ENCODE assay signal across 8 cellular contexts in genomic region chr9:133992780-133993634, GRCh38. TPM values are rescaled to one million over a fixed set of nuclear protein-coding genes. Genes with fewer than 3 reads are reported as not detected.
A peak's percentile ranks its signal among the peaks of the same experiment; 100 is the strongest.
DNase-seq lines count a peak whose midpoint lies in the region; ATAC-seq lines count a peak whose summit lies in the region.

No MANE protein-coding gene starts in this region.

- H2BK120ac ChIP-seq in mesenchymal stem cell (ENCODE audit: low read depth, low read length), result peak overlapping the region; percentile 88

- H3K27ac Mint-ChIP-seq in activated CD4-positive, alpha-beta memory T cell treated with anti-CD3 and anti-CD28 coated beads, Interleukin-2, amount 10 ng/mL, durations not matched to agents 7 days and 5 days, result no peak overlapping the region

- peak overlapping the region; percentile 95 for H3K27ac ChIP-seq in mesenchymal stem cell (ENCODE audit: low read length, poor library complexity, severe bottlenecking)

- H2AFZ ChIP-seq in mesenchymal stem cell (ENCODE audit: low read depth, low read length), result peak overlapping the region; percentile 65

- H3K36me3 Mint-ChIP-seq in activated CD4-positive, alpha-beta memory T cell treated with anti-CD3 and anti-CD28 coated beads, Interleukin-2, amount 10 ng/mL, durations not matched to agents 7 days and 5 days (ENCODE audit: low read depth), result no peaks in the 10 kb centered on the region

- H3K4me3 Mint-ChIP-seq in activated CD4-positive, alpha-beta memory T cell treated with anti-CD3 and anti-CD28 coated beads, Interleukin-2, amount 10 ng/mL, durations not matched to agents 7 days and 5 days, result peak overlapping the region; percentile 59

- H3K36me3 ChIP-seq in mesenchymal stem cell (ENCODE audit: control insufficient read depth in 1 of 2, insufficient read depth in 2 of 2, low read depth in 1 of 2, low read length in 2 of 2), result no peaks in the 10 kb centered on the region

- ATAC-seq in HG03460 (IDR thresholded peaks at IDR 0.05; ENCODE audit: unreplicated experiment), result peak; percentile 47

- POLR2A ChIA-PET in activated CD4-positive, alpha-beta memory T cell treated with anti-CD3 and anti-CD28 coated beads, Interleukin-2, amount 10 ng/mL, durations not matched to agents 7 days and 5 days (lab: Charles Lee), result interaction anchor here (1.1 to 2.6 kb wide), 3 partner anchors 37 to 212 kb away, joined by 3 to 9 read pairs (median 3); no protein-coding TSS in a partner anchor

- peak overlapping the region in 1 of 2 experiments; percentile 46 for H2BK12ac ChIP-seq in mesenchymal stem cell (ENCODE audit: low read length in 2 of 2)

- H3K4me1 Mint-ChIP-seq in activated CD4-positive, alpha-beta memory T cell treated with anti-CD3 and anti-CD28 coated beads, Interleukin-2, amount 10 ng/mL, durations not matched to agents 7 days and 5 days, result peaks cover 1% of the 10 kb centered on the region

- H3K4me2 ChIP-seq in mesenchymal stem cell (ENCODE audit: low read length, poor library complexity, severe bottlenecking), result peak overlapping the region; percentile 72

- H3K18ac ChIP-seq in mesenchymal stem cell (ENCODE audit: low read depth in 1 of 2, low read length in 2 of 2), result peak overlapping the region; percentile 86 to 98

- peak overlapping the region; percentile 87 for H4K8ac ChIP-seq in mesenchymal stem cell (ENCODE audit: low read length)

- H3K27me3 ChIP-seq in mesenchymal stem cell (ENCODE audit: control insufficient read depth in 1 of 2, insufficient read depth in 1 of 2, low read length in 2 of 2), result peaks cover 0 to 18% of the 10 kb centered on the region in 2 experiments

- peak overlapping the region; percentile 8 for H2AK5ac ChIP-seq in mesenchymal stem cell (ENCODE audit: low read length, severe bottlenecking)

- peak overlapping the region; percentile 91 for H3K4me3 ChIP-seq in mesenchymal stem cell (ENCODE audit: insufficient read depth in 1 of 2, low read depth in 1 of 2, low read length in 2 of 2)

- DNase-seq in AG20443 (ENCODE audit: low spot score) (peak; percentile 93), GM19238 (ENCODE audit: insufficient read length, low spot score) (peak; percentile 81), NCI-H748 treated with DMSO at 0.1 percent for 48 hours (lab: John Stamatoyannopoulos, UW) (peak; percentile 84), mesenchymal stem cell (peak; percentile 89)
- peak; percentile 72 for DNase-seq in activated CD4-positive, alpha-beta memory T cell treated with anti-CD3 and anti-CD28 coated beads, Interleukin-2, amount 10 ng/mL, durations not matched to agents 7 days and 5 days
- peak; percentile 60 for DNase-seq in effector CD4-positive, alpha-beta T cell
- peak; percentile 61 for DNase-seq in stimulated activated CD8-positive, alpha-beta memory T cell treated with anti-CD3 and anti-CD28 coated beads, Interleukin-15, amount 100 ng/mL, for 24 hours (ENCODE audit: low read depth)

- CTCF ChIA-PET in activated CD4-positive, alpha-beta memory T cell treated with anti-CD3 and anti-CD28 coated beads, Interleukin-2, amount 10 ng/mL, durations not matched to agents 7 days and 5 days (lab: Charles Lee), result interaction anchor here (0.7 to 3.7 kb wide), 6 partner anchors 13 to 211 kb away, joined by 3 to 79 read pairs (median 10); no protein-coding TSS in a partner anchor

- peaks cover 9% of the 10 kb centered on the region for H3K79me1 ChIP-seq in mesenchymal stem cell (replicated peaks; ENCODE audit: low read length, poor library complexity, severe bottlenecking)

- H3K9me3 ChIP-seq in mesenchymal stem cell (ENCODE audit: control insufficient read depth, low read length), result no peaks in the 10 kb centered on the region

- H3K9ac ChIP-seq in mesenchymal stem cell (ENCODE audit: low read length), result peak overlapping the region; percentile 96

- peak overlapping the region; percentile 29 to 69 for H3K14ac ChIP-seq in mesenchymal stem cell (ENCODE audit: low read length in 2 of 2)

- H3K9me3 Mint-ChIP-seq in activated CD4-positive, alpha-beta memory T cell treated with anti-CD3 and anti-CD28 coated beads, Interleukin-2, amount 10 ng/mL, durations not matched to agents 7 days and 5 days, result no peaks in the 10 kb centered on the region

- peak overlapping the region in 1 of 2 experiments; percentile 51 for H3K23ac ChIP-seq in mesenchymal stem cell (ENCODE audit: low read length in 2 of 2)

- H3K27me3 Mint-ChIP-seq in activated CD4-positive, alpha-beta memory T cell treated with anti-CD3 and anti-CD28 coated beads, Interleukin-2, amount 10 ng/mL, durations not matched to agents 7 days and 5 days, result peaks cover 17% of the 10 kb centered on the region

- peak overlapping the region; percentile 94 for H2BK5ac ChIP-seq in mesenchymal stem cell (ENCODE audit: low read depth, low read length, poor library complexity, severe bottlenecking)

- peak overlapping the region; percentile 62 to 98 for H3K4ac ChIP-seq in mesenchymal stem cell (ENCODE audit: low read depth in 1 of 2, low read length in 2 of 2)

- H3K4me1 ChIP-seq in mesenchymal stem cell (ENCODE audit: control insufficient read depth, insufficient read depth, low read depth, low read length), result peaks cover 42% of the 10 kb centered on the region

- WGBS in mesenchymal stem cell, result under 1% methylated on average over 58 of the region's 74 CpGs

- H2BK15ac ChIP-seq in mesenchymal stem cell (ENCODE audit: low read depth, poor library complexity, severe bottlenecking), result peak overlapping the region; percentile 57

- peak overlapping the region; percentile 87 for H4K91ac ChIP-seq in mesenchymal stem cell (ENCODE audit: low read length)

RNA-seq across cellular contexts. Expression of gene VAV2, which starts 0.9 kb away (rescaled TPM):
- 1 to 10 TPM; 2.4 to 2.9 TPM for total RNA-seq in activated CD4-positive, alpha-beta memory T cell treated with anti-CD3 and anti-CD28 coated beads, Interleukin-2, amount 10 ng/mL, durations not matched to agents 7 days and 5 days
- 11.6 TPM for polyA plus RNA-seq in mesenchymal stem cell (2013, experiment 1 of 2)
- polyA plus RNA-seq in mesenchymal stem cell (2013, experiment 2 of 2), result 11.1 TPM

RNA-seq across cellular contexts. Expression of gene BRD3OS, which starts 32.3 kb away (rescaled TPM):
- total RNA-seq in activated CD4-positive, alpha-beta memory T cell treated with anti-CD3 and anti-CD28 coated beads, Interleukin-2, amount 10 ng/mL, durations not matched to agents 7 days and 5 days, result 10 to 100 TPM in 1 of 2 experiments, 1 to 10 TPM in 1; 9.6 to 10.3 TPM
- polyA plus RNA-seq in mesenchymal stem cell (2013, experiment 1 of 2), result 23.6 TPM
- polyA plus RNA-seq in mesenchymal stem cell (2013, experiment 2 of 2), result 26.5 TPM

Comparison
In these comparisons a context has a peak if more than half of its experiments do, and no peak if none do; other contexts are left out.
1. Peak in every context shown above with its lines: DNase-seq, ATAC-seq, H3K4me3 ChIP-seq and H3K27ac ChIP-seq.